ENCODE assay signal across 13 cellular contexts in genomic region chrX:104105863-104106262, GRCh38. TPM values are rescaled to one million over a fixed set of nuclear protein-coding genes. Genes with fewer than 3 reads are reported as not detected.
"Had no signal": no experiment of that assay in that cellular context is flagged by ENCODE, and none has a peak within 500 bp of the region (broad histone marks: within the 10 kb centered on the region; RNA-seq: fewer than 3 reads in every experiment).

No MANE protein-coding gene starts in this region.

- H3K27me3 Mint-ChIP-seq: activated naive CD8-positive, alpha-beta T cell treated with anti-CD3 and anti-CD28 coated beads, Interleukin-2, amount 10 ng/mL, durations not matched to agents 7 days and 5 days; stimulated activated naive CD8-positive, alpha-beta T cell treated with anti-CD3 and anti-CD28 coated beads, Interleukin-15, amount 100 ng/mL, for 72 hours had no signal

- H3K27ac Mint-ChIP-seq: activated naive CD8-positive, alpha-beta T cell treated with anti-CD3 and anti-CD28 coated beads, Interleukin-2, amount 10 ng/mL, durations not matched to agents 7 days and 5 days; activated T-helper 1 cell treated with anti-CD3 and anti-CD28 coated beads, Interleukin-12 subunit alpha, Interleukin-12 subunit beta, Interleukin-2, Interleukin-4 antibody, amounts not matched to agents 30 ng/mL and 10 ng/mL and 1 ng/mL, durations not matched to agents 14 hours and 24 hours and 36 hours; nephron had no signal

- H3K9me3 Mint-ChIP-seq: activated naive CD8-positive, alpha-beta T cell treated with anti-CD3 and anti-CD28 coated beads, Interleukin-2, amount 10 ng/mL, durations not matched to agents 7 days and 5 days; activated T-helper 1 cell treated with anti-CD3 and anti-CD28 coated beads, Interleukin-12 subunit alpha, Interleukin-12 subunit beta, Interleukin-2, Interleukin-4 antibody, amounts not matched to agents 30 ng/mL and 10 ng/mL and 1 ng/mL, durations not matched to agents 14 hours and 24 hours and 36 hours; nephron; stimulated activated naive CD8-positive, alpha-beta T cell treated with anti-CD3 and anti-CD28 coated beads, Interleukin-15, amount 100 ng/mL, for 72 hours had no signal

- ATAC-seq: activated CD4-positive, CD25-positive, alpha-beta regulatory T cell treated with anti-CD3 and anti-CD28 coated beads, Interleukin-2, amount 50 U/mL, for 24 hours; gastrocnemius medialis; mucosa of descending colon; stimulated activated naive CD8-positive, alpha-beta T cell treated with anti-CD3 and anti-CD28 coated beads, Interleukin-15, amount 100 ng/mL, for 72 hours; upper lobe of right lung had no signal

- H3K27ac ChIP-seq: dorsolateral prefrontal cortex, gastrocnemius medialis, prostate gland, right lobe of liver, upper lobe of right lung had no signal

- H3K36me3 ChIP-seq: gastrocnemius medialis, prostate gland, right lobe of liver, upper lobe of right lung had no signal

- H3K27me3 ChIP-seq: gastrocnemius medialis, right lobe of liver, upper lobe of right lung had no signal

- H3K9me3 ChIP-seq: gastrocnemius medialis, mucosa of descending colon, prostate gland, right lobe of liver, upper lobe of right lung had no signal

- H3K4me1 ChIP-seq: gastrocnemius medialis, prostate gland, right lobe of liver, upper lobe of right lung had no signal

- H3K4me3 Mint-ChIP-seq: activated naive CD8-positive, alpha-beta T cell treated with anti-CD3 and anti-CD28 coated beads, Interleukin-2, amount 10 ng/mL, durations not matched to agents 7 days and 5 days; activated T-helper 1 cell treated with anti-CD3 and anti-CD28 coated beads, Interleukin-12 subunit alpha, Interleukin-12 subunit beta, Interleukin-2, Interleukin-4 antibody, amounts not matched to agents 30 ng/mL and 10 ng/mL and 1 ng/mL, durations not matched to agents 14 hours and 24 hours and 36 hours; nephron; stimulated activated naive CD8-positive, alpha-beta T cell treated with anti-CD3 and anti-CD28 coated beads, Interleukin-15, amount 100 ng/mL, for 72 hours had no signal

- H3K4me1 Mint-ChIP-seq: nephron had no signal

- DNase-seq: activated naive CD8-positive, alpha-beta T cell treated with anti-CD3 and anti-CD28 coated beads, Interleukin-2, amount 10 ng/mL, durations not matched to agents 7 days and 5 days; dorsolateral prefrontal cortex; erythroblast; gastrocnemius medialis; mammary epithelial cell; mucosa of descending colon; right lobe of liver; stimulated activated naive CD8-positive, alpha-beta T cell treated with anti-CD3 and anti-CD28 coated beads, Interleukin-15, amount 100 ng/mL, for 72 hours; upper lobe of right lung had no signal

- H3K4me3 ChIP-seq: dorsolateral prefrontal cortex, gastrocnemius medialis, mucosa of descending colon, prostate gland, right lobe of liver, upper lobe of right lung had no signal

RNA-seq across cellular contexts. Expression of gene ZCCHC18, which starts 6.5 kb away (rescaled TPM):
- total RNA-seq: gastrocnemius medialis had no signal
